In genomic region chr7:108455833-108456677, GRCh38 we compare ENCODE assay signal across 9 cellular contexts. TPM values are rescaled to one million over a fixed set of nuclear protein-coding genes. Genes with fewer than 3 reads are reported as not detected.
DNase-seq lines count a peak whose midpoint lies in the region; ATAC-seq and TF ChIP-seq lines count a peak whose summit lies in the region.
"Had no signal": no experiment of that assay in that cellular context is flagged by ENCODE, and none has a peak within 500 bp of the region (broad histone marks: within the 10 kb centered on the region; RNA-seq: fewer than 3 reads in every experiment).

TSS of gene NRCAM (minus strand) at chr7:108456436. CDS start at chr7:108240064, 216,372 bp downstream.

- intact Hi-C loops in left lung (cut with DNase I): no loop called here

- ATAC-seq in SK-N-SH treated with all-trans-retinoic acid at 6 μM for 48 hours: peak; percentile 21
- ATAC-seq in left lung: peak; percentile 47
- no peak for ATAC-seq in GM19328 (IDR thresholded peaks at IDR 0.05; ENCODE audit: unreplicated experiment)

- no peaks in the 10 kb centered on the region for H3K9me3 ChIP-seq in left lung
- H3K9me3 ChIP-seq: neutrophil had no signal

- no peak within 1 kb of the TSS for H3K27ac ChIP-seq in coronary artery
- H3K27ac ChIP-seq in left lung: no peak within 1 kb of the TSS
- H3K27ac ChIP-seq: neutrophil had no signal

- H3K27me3 ChIP-seq in left lung: peaks cover 43 to 97% of the 10 kb centered on the region in 2 donors

- DNase-seq in stimulated activated CD4-positive, alpha-beta T cell treated with anti-CD3 and anti-CD28 coated beads, Interleukin-12 subunit alpha, Interleukin-12 subunit beta, amount 100 ng/mL, for 24 hours (ENCODE audit: low read depth in 2 of 2): peak; percentile 3 to 14
- DNase-seq in stimulated activated CD4-positive, alpha-beta T cell treated with anti-CD3 and anti-CD28 coated beads, Interleukin-4, amount 100 ng/mL, for 24 hours: no peak
- DNase-seq in M059J (ENCODE audit: low read depth): peak; percentile 34
- no peak for DNase-seq in coronary artery (ENCODE audit: low spot score)
- peak; percentile 44 to 76 for DNase-seq in left lung
- DNase-seq in stimulated activated CD8-positive, alpha-beta memory T cell treated with anti-CD3 and anti-CD28 coated beads, Interleukin-2, amount 100 ng/mL, for 48 hours (ENCODE audit: low read depth in 2 of 2): peak; percentile 10 to 34

- H3K4me1 ChIP-seq in left lung: peaks cover 11 to 26% of the 10 kb centered on the region in 2 donors

- TF ChIP-seq CTCF in coronary artery (IDR thresholded peaks at IDR 0.05) (no peak), left lung (IDR thresholded peaks at IDR 0.05) (no peak)

- H3K4me3 ChIP-seq in coronary artery (peak within 1 kb of the TSS; percentile 77), left lung (peak within 1 kb of the TSS; percentile 41 to 43)

- no peaks in the 10 kb centered on the region for H3K36me3 ChIP-seq in left lung
- H3K36me3 ChIP-seq: neutrophil had no signal

TF ChIP-seq in SK-N-SH treated with all-trans-retinoic acid at 6 μM for 48 hours, 23 proteins besides CTCF, POLR2A, EP300 and RAD21:
- no peak for TF ChIP-seq PATZ1 (CRISPR knock-in tag; IDR thresholded peaks at IDR 0.05; ENCODE audit: borderline replicate concordance)
- no peak for TF ChIP-seq PPARA (CRISPR knock-in tag; IDR thresholded peaks at IDR 0.05; ENCODE audit: borderline replicate concordance)
- no peak for TF ChIP-seq GLIS3 (CRISPR knock-in tag; IDR thresholded peaks at IDR 0.05)
- no peak for TF ChIP-seq ISL1 (CRISPR knock-in tag; IDR thresholded peaks at IDR 0.05)
- TF ChIP-seq, protein P1, sequence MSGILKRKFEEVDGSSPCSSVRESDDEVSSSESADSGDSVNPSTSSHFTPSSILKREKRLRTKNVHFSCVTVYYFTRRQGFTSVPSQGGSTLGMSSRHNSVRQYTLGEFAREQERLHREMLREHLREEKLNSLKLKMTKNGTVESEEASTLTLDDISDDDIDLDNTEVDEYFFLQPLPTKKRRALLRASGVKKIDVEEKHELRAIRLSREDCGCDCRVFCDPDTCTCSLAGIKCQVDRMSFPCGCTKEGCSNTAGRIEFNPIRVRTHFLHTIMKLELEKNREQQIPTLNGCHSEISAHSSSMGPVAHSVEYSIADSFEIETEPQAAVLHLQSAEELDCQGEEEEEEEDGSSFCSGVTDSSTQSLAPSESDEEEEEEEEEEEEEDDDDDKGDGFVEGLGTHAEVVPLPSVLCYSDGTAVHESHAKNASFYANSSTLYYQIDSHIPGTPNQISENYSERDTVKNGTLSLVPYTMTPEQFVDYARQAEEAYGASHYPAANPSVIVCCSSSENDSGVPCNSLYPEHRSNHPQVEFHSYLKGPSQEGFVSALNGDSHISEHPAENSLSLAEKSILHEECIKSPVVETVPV (CRISPR knock-in tag; IDR thresholded peaks at IDR 0.05): no peak
- TF ChIP-seq ESRRG (CRISPR knock-in tag; IDR thresholded peaks at IDR 0.05): no peak
- TF ChIP-seq SNAI2 (CRISPR knock-in tag; IDR thresholded peaks at IDR 0.05): no peak
- no peak for TF ChIP-seq TCF4 (CRISPR knock-in tag; IDR thresholded peaks at IDR 0.05; ENCODE audit: borderline replicate concordance)
- TF ChIP-seq ZNF8 (CRISPR knock-in tag; IDR thresholded peaks at IDR 0.05): no peak
- no peak for TF ChIP-seq ZC3H10 (CRISPR knock-in tag; IDR thresholded peaks at IDR 0.05)
- TF ChIP-seq ZNF70 (CRISPR knock-in tag; IDR thresholded peaks at IDR 0.05): no peak
- no peak for TF ChIP-seq POU6F1 (CRISPR knock-in tag; IDR thresholded peaks at IDR 0.05; ENCODE audit: borderline replicate concordance, low read depth)
- TF ChIP-seq TOX (CRISPR knock-in tag; IDR thresholded peaks at IDR 0.05; ENCODE audit: borderline replicate concordance): no peak
- TF ChIP-seq RARB (CRISPR knock-in tag; IDR thresholded peaks at IDR 0.05): no peak
- TF ChIP-seq CREB5 (CRISPR knock-in tag; IDR thresholded peaks at IDR 0.05; ENCODE audit: low read depth): no peak
- TF ChIP-seq, protein P2, sequence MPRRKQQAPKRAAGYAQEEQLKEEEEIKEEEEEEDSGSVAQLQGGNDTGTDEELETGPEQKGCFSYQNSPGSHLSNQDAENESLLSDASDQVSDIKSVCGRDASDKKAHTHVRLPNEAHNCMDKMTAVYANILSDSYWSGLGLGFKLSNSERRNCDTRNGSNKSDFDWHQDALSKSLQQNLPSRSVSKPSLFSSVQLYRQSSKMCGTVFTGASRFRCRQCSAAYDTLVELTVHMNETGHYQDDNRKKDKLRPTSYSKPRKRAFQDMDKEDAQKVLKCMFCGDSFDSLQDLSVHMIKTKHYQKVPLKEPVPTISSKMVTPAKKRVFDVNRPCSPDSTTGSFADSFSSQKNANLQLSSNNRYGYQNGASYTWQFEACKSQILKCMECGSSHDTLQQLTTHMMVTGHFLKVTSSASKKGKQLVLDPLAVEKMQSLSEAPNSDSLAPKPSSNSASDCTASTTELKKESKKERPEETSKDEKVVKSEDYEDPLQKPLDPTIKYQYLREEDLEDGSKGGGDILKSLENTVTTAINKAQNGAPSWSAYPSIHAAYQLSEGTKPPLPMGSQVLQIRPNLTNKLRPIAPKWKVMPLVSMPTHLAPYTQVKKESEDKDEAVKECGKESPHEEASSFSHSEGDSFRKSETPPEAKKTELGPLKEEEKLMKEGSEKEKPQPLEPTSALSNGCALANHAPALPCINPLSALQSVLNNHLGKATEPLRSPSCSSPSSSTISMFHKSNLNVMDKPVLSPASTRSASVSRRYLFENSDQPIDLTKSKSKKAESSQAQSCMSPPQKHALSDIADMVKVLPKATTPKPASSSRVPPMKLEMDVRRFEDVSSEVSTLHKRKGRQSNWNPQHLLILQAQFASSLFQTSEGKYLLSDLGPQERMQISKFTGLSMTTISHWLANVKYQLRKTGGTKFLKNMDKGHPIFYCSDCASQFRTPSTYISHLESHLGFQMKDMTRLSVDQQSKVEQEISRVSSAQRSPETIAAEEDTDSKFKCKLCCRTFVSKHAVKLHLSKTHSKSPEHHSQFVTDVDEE (CRISPR knock-in tag; IDR thresholded peaks at IDR 0.05): no peak
- TF ChIP-seq CSDC2 (CRISPR knock-in tag; IDR thresholded peaks at IDR 0.05): no peak
- TF ChIP-seq BACH2 (CRISPR knock-in tag; IDR thresholded peaks at IDR 0.05; ENCODE audit: borderline replicate concordance): no peak
- TF ChIP-seq OSR1 (CRISPR knock-in tag; IDR thresholded peaks at IDR 0.05): no peak
- TF ChIP-seq ZFP3 (CRISPR knock-in tag; IDR thresholded peaks at IDR 0.05): no peak

RNA-seq across cellular contexts. Expression of gene NRCAM, which starts in this region (rescaled TPM):
- 0.49 TPM in 1 of 2 replicates, not detected in the other for total RNA-seq in M059J (2014; rRNA removed; shearing (Covaris generic))
- 10 to 100 TPM; 10.6 to 12.7 TPM for total RNA-seq in left lung

Comparison
In these comparisons a context has a peak if more than half of its experiments do, and no peak if none do; other contexts are left out.
1. DNase-seq: peak in stimulated activated CD4-positive, alpha-beta T cell treated with anti-CD3 and anti-CD28 coated beads, Interleukin-12 subunit alpha, Interleukin-12 subunit beta, amount 100 ng/mL, for 24 hours (2 of 2), left lung (2 of 2) and stimulated activated CD8-positive, alpha-beta memory T cell treated with anti-CD3 and anti-CD28 coated beads, Interleukin-2, amount 100 ng/mL, for 48 hours (2 of 2); none in stimulated activated CD4-positive, alpha-beta T cell treated with anti-CD3 and anti-CD28 coated beads, Interleukin-4, amount 100 ng/mL, for 24 hours (single experiment) and coronary artery (single experiment).
2. Peak in DNase-seq in M059J; RNA of the gene not detected or under 1 TPM.